In genomic region chr13:30441304-30441703, GRCh38 we compare ENCODE assay signal across 14 cellular contexts. TPM values are rescaled to one million over a fixed set of nuclear protein-coding genes. Genes with fewer than 3 reads are reported as not detected.
DNase-seq lines count a peak whose midpoint lies in the region; ATAC-seq and TF ChIP-seq lines count a peak whose summit lies in the region.
"Had no signal": no experiment of that assay in that cellular context is flagged by ENCODE, and none has a peak within 500 bp of the region (broad histone marks: within the 10 kb centered on the region; RNA-seq: fewer than 3 reads in every experiment).

No MANE protein-coding gene starts in this region.

- H3K27me3 Mint-ChIP-seq in activated CD8-positive, alpha-beta T cell treated with anti-CD3 and anti-CD28 coated beads for 36 hours, result peaks cover 5% of the 10 kb centered on the region
- peaks cover 21% of the 10 kb centered on the region for H3K27me3 Mint-ChIP-seq in activated CD8-positive, alpha-beta T cell treated with anti-CD3 and anti-CD28 coated beads, Interleukin-2, amount 10 ng/mL, durations not matched to agents 7 days and 5 days (ENCODE audit: low read depth)
- no peaks in the 10 kb centered on the region for H3K27me3 Mint-ChIP-seq in activated B cell treated with CpG ODN at 0.5 μM for 24 hours

- H3K4me3 Mint-ChIP-seq in activated CD8-positive, alpha-beta T cell treated with anti-CD3 and anti-CD28 coated beads for 36 hours, result no peak overlapping the region
- H3K4me3 Mint-ChIP-seq in activated CD8-positive, alpha-beta T cell treated with anti-CD3 and anti-CD28 coated beads, Interleukin-2, amount 10 ng/mL, durations not matched to agents 7 days and 5 days, result no peak overlapping the region
- peak overlapping the region; percentile 51 for H3K4me3 Mint-ChIP-seq in activated B cell treated with CpG ODN at 0.5 μM for 24 hours
- H3K4me3 Mint-ChIP-seq: activated T-cell treated with anti-CD3 and anti-CD28 coated beads, Interleukin-2, amount 50 U/mL, for 4 hours had no signal

- peak overlapping the region; percentile 52 for H3K27ac Mint-ChIP-seq in activated CD8-positive, alpha-beta T cell treated with anti-CD3 and anti-CD28 coated beads for 36 hours
- H3K27ac Mint-ChIP-seq in activated CD8-positive, alpha-beta T cell treated with anti-CD3 and anti-CD28 coated beads, Interleukin-2, amount 10 ng/mL, durations not matched to agents 7 days and 5 days, result no peak overlapping the region
- H3K27ac Mint-ChIP-seq in activated B cell treated with CpG ODN at 0.5 μM for 24 hours, result peak overlapping the region; percentile 85

- no peaks in the 10 kb centered on the region for H3K36me3 Mint-ChIP-seq in activated CD8-positive, alpha-beta T cell treated with anti-CD3 and anti-CD28 coated beads for 36 hours (ENCODE audit: low read depth)
- no peaks in the 10 kb centered on the region for H3K36me3 Mint-ChIP-seq in activated CD8-positive, alpha-beta T cell treated with anti-CD3 and anti-CD28 coated beads, Interleukin-2, amount 10 ng/mL, durations not matched to agents 7 days and 5 days (ENCODE audit: low read depth)
- H3K36me3 Mint-ChIP-seq in activated B cell treated with CpG ODN at 0.5 μM for 24 hours (ENCODE audit: low read depth), result no peaks in the 10 kb centered on the region

- intact Hi-C loops in activated CD8-positive, alpha-beta T cell treated with anti-CD3 and anti-CD28 coated beads for 36 hours (cut with micrococcal nuclease), result no loop called here
- intact Hi-C loops in activated B cell treated with CpG ODN at 0.5 μM for 24 hours (cut with micrococcal nuclease), result no loop called here

- no peak for DNase-seq in activated CD8-positive, alpha-beta T cell treated with anti-CD3 and anti-CD28 coated beads for 36 hours
- no peak for DNase-seq in activated CD8-positive, alpha-beta T cell treated with anti-CD3 and anti-CD28 coated beads, Interleukin-2, amount 10 ng/mL, durations not matched to agents 7 days and 5 days
- no peak for DNase-seq in activated B cell treated with CpG ODN at 0.5 μM for 24 hours
- DNase-seq in stimulated activated naive CD8-positive, alpha-beta T cell treated with anti-CD3 and anti-CD28 coated beads, Interleukin-15, Interleukin-2, amounts not matched to agents 100 U/mL and 50 U/mL, for 24 hours, result no peak
- DNase-seq in NCI-H1436 treated with DMSO at 0.1 percent for 48 hours (lab: John Stamatoyannopoulos, UW), result no peak
- DNase-seq in NCI-H1417 (lab: John Stamatoyannopoulos, UW), result no peak
- DNase-seq: activated T-cell treated with anti-CD3 and anti-CD28 coated beads, Interleukin-2, amount 50 U/mL, for 4 hours; DMS 273 treated with DMSO at 0.1 percent for 48 hours; foreskin fibroblast; NCI-H2081; SIG-M5 had no signal

- no peaks in the 10 kb centered on the region for H3K9me3 Mint-ChIP-seq in activated CD8-positive, alpha-beta T cell treated with anti-CD3 and anti-CD28 coated beads for 36 hours
- H3K9me3 Mint-ChIP-seq in activated CD8-positive, alpha-beta T cell treated with anti-CD3 and anti-CD28 coated beads, Interleukin-2, amount 10 ng/mL, durations not matched to agents 7 days and 5 days (ENCODE audit: insufficient read depth), result no peaks in the 10 kb centered on the region
- no peaks in the 10 kb centered on the region for H3K9me3 Mint-ChIP-seq in activated B cell treated with CpG ODN at 0.5 μM for 24 hours
- H3K9me3 Mint-ChIP-seq: activated T-cell treated with anti-CD3 and anti-CD28 coated beads, Interleukin-2, amount 50 U/mL, for 4 hours had no signal

- peaks cover 16% of the 10 kb centered on the region for H3K4me1 Mint-ChIP-seq in activated CD8-positive, alpha-beta T cell treated with anti-CD3 and anti-CD28 coated beads for 36 hours (ENCODE audit: low read depth)
- peaks cover 9% of the 10 kb centered on the region for H3K4me1 Mint-ChIP-seq in activated CD8-positive, alpha-beta T cell treated with anti-CD3 and anti-CD28 coated beads, Interleukin-2, amount 10 ng/mL, durations not matched to agents 7 days and 5 days (ENCODE audit: low read depth)
- H3K4me1 Mint-ChIP-seq in activated B cell treated with CpG ODN at 0.5 μM for 24 hours, result peaks cover 61% of the 10 kb centered on the region

- POLR2A ChIA-PET in activated CD8-positive, alpha-beta T cell treated with anti-CD3 and anti-CD28 coated beads for 36 hours (lab: Charles Lee), result no interaction called here
- POLR2A ChIA-PET in activated CD8-positive, alpha-beta T cell treated with anti-CD3 and anti-CD28 coated beads, Interleukin-2, amount 10 ng/mL, durations not matched to agents 7 days and 5 days (lab: Charles Lee), result no interaction called here
- POLR2A ChIA-PET in activated B cell treated with CpG ODN at 0.5 μM for 24 hours (lab: Charles Lee), result interaction anchor here (0.6 to 3.8 kb wide), 4 partner anchors 11 to 47 kb away, joined by 5 to 33 read pairs (median 13); no protein-coding TSS in a partner anchor

- CTCF ChIA-PET in activated CD8-positive, alpha-beta T cell treated with anti-CD3 and anti-CD28 coated beads for 36 hours (lab: Charles Lee), result no interaction called here
- CTCF ChIA-PET in activated CD8-positive, alpha-beta T cell treated with anti-CD3 and anti-CD28 coated beads, Interleukin-2, amount 10 ng/mL, durations not matched to agents 7 days and 5 days (lab: Charles Lee), result interaction anchor here (1.2 to 1.6 kb wide), 2 partner anchors 12 to 14 kb away, joined by 3 to 4 read pairs; no protein-coding TSS in a partner anchor
- CTCF ChIA-PET in activated B cell treated with CpG ODN at 0.5 μM for 24 hours (lab: Charles Lee), result interaction anchor here (1.3 kb wide), 1 partner anchor 17 kb away, joined by 4 read pairs; no protein-coding TSS in a partner anchor

- no peak for TF ChIP-seq CTCF in activated CD8-positive, alpha-beta T cell treated with anti-CD3 and anti-CD28 coated beads for 36 hours (IDR thresholded peaks at IDR 0.05)
- no peak for TF ChIP-seq CTCF in activated B cell treated with CpG ODN at 0.5 μM for 24 hours (IDR thresholded peaks at IDR 0.05)

- peak; percentile 84 for ATAC-seq in activated CD8-positive, alpha-beta T cell treated with anti-CD3 and anti-CD28 coated beads for 36 hours
- no peak for ATAC-seq in activated CD8-positive, alpha-beta T cell treated with anti-CD3 and anti-CD28 coated beads, Interleukin-2, amount 10 ng/mL, durations not matched to agents 7 days and 5 days
- ATAC-seq in HG03135 (IDR thresholded peaks at IDR 0.05; ENCODE audit: unreplicated experiment) (peak; percentile 41), activated B cell treated with CpG ODN at 0.5 μM for 24 hours (ENCODE audit: low read depth) (peak; percentile 5), GM21390 (IDR thresholded peaks at IDR 0.05; ENCODE audit: unreplicated experiment) (no peak)
- peak; percentile 66 for ATAC-seq in stimulated activated naive CD8-positive, alpha-beta T cell treated with anti-CD3 and anti-CD28 coated beads, Interleukin-15, Interleukin-2, amounts not matched to agents 100 U/mL and 50 U/mL, for 24 hours

RNA-seq across cellular contexts. Expression of gene UBE2L5, which starts 19.0 kb away (rescaled TPM):
- total RNA-seq in activated CD8-positive, alpha-beta T cell treated with anti-CD3 and anti-CD28 coated beads for 36 hours, result not detected
- total RNA-seq in activated CD8-positive, alpha-beta T cell treated with anti-CD3 and anti-CD28 coated beads, Interleukin-2, amount 10 ng/mL, durations not matched to agents 7 days and 5 days, result not detected
- total RNA-seq in activated B cell treated with CpG ODN at 0.5 μM for 24 hours, result 0.24 and 0.42 TPM in 2 replicates
- total RNA-seq: activated T-cell treated with anti-CD3 and anti-CD28 coated beads, Interleukin-2, amount 50 U/mL, for 4 hours; tibial nerve had no signal

RNA-seq across cellular contexts. Expression of gene HMGB1, which starts 24.4 kb away (rescaled TPM):
- 100 to 1,000 TPM; 666 to 676 TPM for total RNA-seq in activated CD8-positive, alpha-beta T cell treated with anti-CD3 and anti-CD28 coated beads for 36 hours
- total RNA-seq in activated CD8-positive, alpha-beta T cell treated with anti-CD3 and anti-CD28 coated beads, Interleukin-2, amount 10 ng/mL, durations not matched to agents 7 days and 5 days, result 100 to 1,000 TPM; 650 to 662 TPM
- total RNA-seq in activated B cell treated with CpG ODN at 0.5 μM for 24 hours, result 338 and 354 TPM in 2 replicates

Comparison
In these comparisons a context has a peak if more than half of its experiments do, and no peak if none do; other contexts are left out.
1. ATAC-seq: peak in activated CD8-positive, alpha-beta T cell treated with anti-CD3 and anti-CD28 coated beads for 36 hours (single experiment), HG03135 (single experiment), activated B cell treated with CpG ODN at 0.5 μM for 24 hours (single experiment) and stimulated activated naive CD8-positive, alpha-beta T cell treated with anti-CD3 and anti-CD28 coated beads, Interleukin-15, Interleukin-2, amounts not matched to agents 100 U/mL and 50 U/mL, for 24 hours (single experiment); none in activated CD8-positive, alpha-beta T cell treated with anti-CD3 and anti-CD28 coated beads, Interleukin-2, amount 10 ng/mL, durations not matched to agents 7 days and 5 days (single experiment) and GM21390 (single experiment).